ENCODE assay signal across 10 cellular contexts in the genomic region with DNA sequence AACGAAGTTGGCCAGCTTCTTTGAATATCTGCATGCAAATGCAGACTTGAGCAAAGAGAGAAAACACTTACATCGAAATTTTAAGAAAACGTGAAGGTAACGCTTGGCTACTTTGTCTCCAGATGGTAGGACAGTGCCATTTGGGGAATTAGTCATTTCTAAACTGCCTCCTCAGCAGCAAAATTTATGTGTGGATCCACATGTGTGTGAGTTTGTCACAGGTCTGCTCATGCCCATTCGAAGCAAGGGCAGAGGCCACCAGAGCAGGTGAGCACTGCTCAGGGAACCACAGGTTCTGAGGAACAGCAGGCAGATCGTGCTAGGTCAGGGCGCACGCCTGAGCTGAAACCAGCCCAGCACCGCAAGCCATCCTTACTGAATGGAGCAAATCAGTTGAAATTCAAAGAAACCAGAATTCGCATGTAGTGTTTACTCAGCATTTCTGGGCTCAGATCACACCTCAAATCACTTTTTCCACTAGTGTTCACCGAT.
DNase-seq lines count a peak whose midpoint lies in the region; ATAC-seq and TF ChIP-seq lines count a peak whose summit lies in the region.
"Had no signal": no experiment of that assay in that cellular context is flagged by ENCODE, and none has a peak within 500 bp of the region (broad histone marks: within the 10 kb centered on the region; RNA-seq: fewer than 3 reads in every experiment).

No MANE protein-coding gene starts in this region.

- H3K9me3 Mint-ChIP-seq in activated T-cell treated with anti-CD3 and anti-CD28 coated beads, Interleukin-2, amount 50 U/mL, for 24 hours, result no peaks in the 10 kb centered on the region
- H3K9me3 Mint-ChIP-seq in stimulated activated naive CD8-positive, alpha-beta T cell treated with anti-CD3 and anti-CD28 coated beads, Interleukin-15, amount 100 ng/mL, for 72 hours, result no peaks in the 10 kb centered on the region
- no peaks in the 10 kb centered on the region for H3K9me3 Mint-ChIP-seq in GM23338

- TF ChIP-seq CTCF in brain microvascular endothelial cell (IDR thresholded peaks at IDR 0.05; ENCODE audit: low read depth, low read length, missing control alignments), result no peak
- TF ChIP-seq CTCF in vagina (IDR thresholded peaks at IDR 0.05), result no peak
- no peak for TF ChIP-seq CTCF in GM23338 (conservative IDR thresholded peaks at IDR 0.05; ENCODE audit: low read depth in 2 of 2)

- H3K79me2 ChIP-seq in GM23338 (replicated peaks; ENCODE audit: insufficient read depth), result no peaks in the 10 kb centered on the region

- in situ Hi-C loops in brain microvascular endothelial cell (cut with HindIII; ENCODE audit: low pct_ligation_motif_present, low sequenced_read_pairs), result no loop called here

- H3K4me3 Mint-ChIP-seq in activated T-cell treated with anti-CD3 and anti-CD28 coated beads, Interleukin-2, amount 50 U/mL, for 24 hours, result no peak overlapping the region
- peak overlapping the region in 1 of 2 donors; percentile 51 for H3K4me3 Mint-ChIP-seq in stimulated activated naive CD8-positive, alpha-beta T cell treated with anti-CD3 and anti-CD28 coated beads, Interleukin-15, amount 100 ng/mL, for 72 hours
- no peak overlapping the region for H3K4me3 Mint-ChIP-seq in GM23338

- peaks cover 75% of the 10 kb centered on the region for H3K4me1 Mint-ChIP-seq in activated T-cell treated with anti-CD3 and anti-CD28 coated beads, Interleukin-2, amount 50 U/mL, for 24 hours (ENCODE audit: low read depth)
- peaks cover 81% of the 10 kb centered on the region for H3K4me1 Mint-ChIP-seq in stimulated activated naive CD8-positive, alpha-beta T cell treated with anti-CD3 and anti-CD28 coated beads, Interleukin-15, amount 100 ng/mL, for 72 hours
- H3K4me1 Mint-ChIP-seq in GM23338, result peaks cover 2% of the 10 kb centered on the region; the same call in 1 of the 3 replicates

- no peaks in the 10 kb centered on the region for H3K9me2 ChIP-seq in GM23338 (ENCODE audit: insufficient read depth)

- peaks cover 72% of the 10 kb centered on the region for H3K36me3 Mint-ChIP-seq in activated T-cell treated with anti-CD3 and anti-CD28 coated beads, Interleukin-2, amount 50 U/mL, for 24 hours (ENCODE audit: low read depth)
- H3K36me3 Mint-ChIP-seq in GM23338 (ENCODE audit: low read depth), result no peaks in the 10 kb centered on the region; the same call in 2 of the 3 replicates

- H3K9me3 ChIP-seq in vagina, result no peaks in the 10 kb centered on the region
- H3K9me3 ChIP-seq: transverse colon had no signal

- H4K20me1 ChIP-seq in GM23338 (replicated peaks; ENCODE audit: insufficient read depth), result no peaks in the 10 kb centered on the region

- peak; percentile 63 for ATAC-seq in HG03060 (IDR thresholded peaks at IDR 0.05; ENCODE audit: low read depth, unreplicated experiment)
- ATAC-seq in stimulated activated naive CD8-positive, alpha-beta T cell treated with anti-CD3 and anti-CD28 coated beads, Interleukin-15, amount 100 ng/mL, for 72 hours, result peak; percentile 62
- ATAC-seq in GM23338, result no peak

- H3K4me2 ChIP-seq in GM23338, result no peak overlapping the region

- no peak overlapping the region for H3K4me3 ChIP-seq in brain microvascular endothelial cell (ENCODE audit: low read depth, low read length)
- H3K4me3 ChIP-seq in vagina, result no peak overlapping the region
- no peak overlapping the region for H3K4me3 ChIP-seq in GM23338
- H3K4me3 ChIP-seq: transverse colon had no signal

- H3K27me3 Mint-ChIP-seq in activated T-cell treated with anti-CD3 and anti-CD28 coated beads, Interleukin-2, amount 50 U/mL, for 24 hours, result no peaks in the 10 kb centered on the region
- no peaks in the 10 kb centered on the region for H3K27me3 Mint-ChIP-seq in stimulated activated naive CD8-positive, alpha-beta T cell treated with anti-CD3 and anti-CD28 coated beads, Interleukin-15, amount 100 ng/mL, for 72 hours
- peaks cover 3% of the 10 kb centered on the region for H3K27me3 Mint-ChIP-seq in GM23338 (ENCODE audit: insufficient read depth, low read depth, poor library complexity)

- H2AFZ ChIP-seq in GM23338, result no peak overlapping the region

- H3K27ac Mint-ChIP-seq in activated T-cell treated with anti-CD3 and anti-CD28 coated beads, Interleukin-2, amount 50 U/mL, for 24 hours, result peak overlapping the region; percentile 95
- H3K27ac Mint-ChIP-seq in stimulated activated naive CD8-positive, alpha-beta T cell treated with anti-CD3 and anti-CD28 coated beads, Interleukin-15, amount 100 ng/mL, for 72 hours, result peak overlapping the region in 1 of 2 donors; percentile 93
- no peak overlapping the region; the same call in 1 of the 2 replicates for H3K27ac Mint-ChIP-seq in GM23338

- H3K27me3 ChIP-seq in brain microvascular endothelial cell (replicated peaks) (no peaks in the 10 kb centered on the region), vagina (no peaks in the 10 kb centered on the region), GM23338 (ENCODE audit: insufficient read depth) (no peaks in the 10 kb centered on the region)
- H3K27me3 ChIP-seq: transverse colon had no signal

- H3K36me3 ChIP-seq in brain microvascular endothelial cell (replicated peaks) (no peaks in the 10 kb centered on the region), vagina (peaks cover 0 to 15% of the 10 kb centered on the region in 2 donors), GM23338 (ENCODE audit: insufficient read depth) (no peaks in the 10 kb centered on the region)

- no peak for TF ChIP-seq POLR2A in vagina (IDR thresholded peaks at IDR 0.05)

- no peaks in the 10 kb centered on the region; the same call in 1 of the 2 replicates for H3F3A ChIP-seq in GM23338 (replicated peaks; ENCODE audit: low read depth)

- intact Hi-C loops in vagina (cut with DNase I), result no loop called here

- H3K27ac ChIP-seq in brain microvascular endothelial cell (no peak overlapping the region), vagina (no peak overlapping the region), GM23338 (ENCODE audit: low read depth) (no peak overlapping the region; the same call in 1 of the 2 replicates)
- H3K27ac ChIP-seq: transverse colon had no signal

- H3K4me1 ChIP-seq in vagina, result peaks cover 6% of the 10 kb centered on the region
- no peaks in the 10 kb centered on the region for H3K4me1 ChIP-seq in GM23338 (ENCODE audit: insufficient read depth)
- H3K4me1 ChIP-seq: transverse colon had no signal

- peak; percentile 74 for DNase-seq in stimulated activated CD4-positive, alpha-beta T cell treated with anti-CD3 and anti-CD28 coated beads, Interleukin-15, amount 100 ng/mL, for 24 hours
- DNase-seq in stimulated activated CD4-positive, alpha-beta T cell treated with anti-CD3 and anti-CD28 coated beads, Interleukin-4, amount 100 ng/mL, for 1 hour, result no peak
- peak; percentile 67 for DNase-seq in activated T-cell treated with anti-CD3 and anti-CD28 coated beads, Interleukin-2, amount 50 U/mL, for 24 hours
- DNase-seq in stimulated activated naive CD8-positive, alpha-beta T cell treated with anti-CD3 and anti-CD28 coated beads, Interleukin-15, amount 100 ng/mL, for 72 hours, result no peak
- DNase-seq in brain microvascular endothelial cell, result no peak
- no peak for DNase-seq in vagina (ENCODE audit: extremely low spot score in 2 of 2)
- no peak for DNase-seq in GM23338 (ENCODE audit: low spot score)
- DNase-seq: NCI-H1092, transverse colon had no signal

TF ChIP-seq in GM23338, 12 proteins besides CTCF, POLR2A, EP300 and RAD21 (continues in another document):
- TF ChIP-seq CREB1 (CRISPR knock-in tag; IDR thresholded peaks at IDR 0.05; ENCODE audit: low read depth) (no peak), JUNB (IDR thresholded peaks at IDR 0.05; ENCODE audit: unreplicated experiment) (no peak), ZNF114 (CRISPR knock-in tag; IDR thresholded peaks at IDR 0.05) (no peak), EZH2 (IDR thresholded peaks at IDR 0.05; ENCODE audit: low read depth, unreplicated experiment) (no peak), ZNF331 (CRISPR knock-in tag; IDR thresholded peaks at IDR 0.05; ENCODE audit: low read depth) (no peak), EZH2phosphoT487 (IDR thresholded peaks at IDR 0.05; ENCODE audit: unreplicated experiment) (no peak), POLR2AphosphoS5 (IDR thresholded peaks at IDR 0.05; ENCODE audit: low read depth) (no peak)
- TF ChIP-seq, protein P1, sequence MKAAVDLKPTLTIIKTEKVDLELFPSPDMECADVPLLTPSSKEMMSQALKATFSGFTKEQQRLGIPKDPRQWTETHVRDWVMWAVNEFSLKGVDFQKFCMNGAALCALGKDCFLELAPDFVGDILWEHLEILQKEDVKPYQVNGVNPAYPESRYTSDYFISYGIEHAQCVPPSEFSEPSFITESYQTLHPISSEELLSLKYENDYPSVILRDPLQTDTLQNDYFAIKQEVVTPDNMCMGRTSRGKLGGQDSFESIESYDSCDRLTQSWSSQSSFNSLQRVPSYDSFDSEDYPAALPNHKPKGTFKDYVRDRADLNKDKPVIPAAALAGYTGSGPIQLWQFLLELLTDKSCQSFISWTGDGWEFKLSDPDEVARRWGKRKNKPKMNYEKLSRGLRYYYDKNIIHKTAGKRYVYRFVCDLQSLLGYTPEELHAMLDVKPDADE (IDR thresholded peaks at IDR 0.05), result no peak
- TF ChIP-seq, protein P2, sequence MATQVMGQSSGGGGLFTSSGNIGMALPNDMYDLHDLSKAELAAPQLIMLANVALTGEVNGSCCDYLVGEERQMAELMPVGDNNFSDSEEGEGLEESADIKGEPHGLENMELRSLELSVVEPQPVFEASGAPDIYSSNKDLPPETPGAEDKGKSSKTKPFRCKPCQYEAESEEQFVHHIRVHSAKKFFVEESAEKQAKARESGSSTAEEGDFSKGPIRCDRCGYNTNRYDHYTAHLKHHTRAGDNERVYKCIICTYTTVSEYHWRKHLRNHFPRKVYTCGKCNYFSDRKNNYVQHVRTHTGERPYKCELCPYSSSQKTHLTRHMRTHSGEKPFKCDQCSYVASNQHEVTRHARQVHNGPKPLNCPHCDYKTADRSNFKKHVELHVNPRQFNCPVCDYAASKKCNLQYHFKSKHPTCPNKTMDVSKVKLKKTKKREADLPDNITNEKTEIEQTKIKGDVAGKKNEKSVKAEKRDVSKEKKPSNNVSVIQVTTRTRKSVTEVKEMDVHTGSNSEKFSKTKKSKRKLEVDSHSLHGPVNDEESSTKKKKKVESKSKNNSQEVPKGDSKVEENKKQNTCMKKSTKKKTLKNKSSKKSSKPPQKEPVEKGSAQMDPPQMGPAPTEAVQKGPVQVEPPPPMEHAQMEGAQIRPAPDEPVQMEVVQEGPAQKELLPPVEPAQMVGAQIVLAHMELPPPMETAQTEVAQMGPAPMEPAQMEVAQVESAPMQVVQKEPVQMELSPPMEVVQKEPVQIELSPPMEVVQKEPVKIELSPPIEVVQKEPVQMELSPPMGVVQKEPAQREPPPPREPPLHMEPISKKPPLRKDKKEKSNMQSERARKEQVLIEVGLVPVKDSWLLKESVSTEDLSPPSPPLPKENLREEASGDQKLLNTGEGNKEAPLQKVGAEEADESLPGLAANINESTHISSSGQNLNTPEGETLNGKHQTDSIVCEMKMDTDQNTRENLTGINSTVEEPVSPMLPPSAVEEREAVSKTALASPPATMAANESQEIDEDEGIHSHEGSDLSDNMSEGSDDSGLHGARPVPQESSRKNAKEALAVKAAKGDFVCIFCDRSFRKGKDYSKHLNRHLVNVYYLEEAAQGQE (IDR thresholded peaks at IDR 0.05; ENCODE audit: unreplicated experiment), result no peak

Comparison
In these comparisons a context has a peak if more than half of its experiments do, and no peak if none do; other contexts are left out.
1. DNase-seq: peak in stimulated activated CD4-positive, alpha-beta T cell treated with anti-CD3 and anti-CD28 coated beads, Interleukin-15, amount 100 ng/mL, for 24 hours (single experiment) and activated T-cell treated with anti-CD3 and anti-CD28 coated beads, Interleukin-2, amount 50 U/mL, for 24 hours (single experiment); none in stimulated activated CD4-positive, alpha-beta T cell treated with anti-CD3 and anti-CD28 coated beads, Interleukin-4, amount 100 ng/mL, for 1 hour (single experiment), stimulated activated naive CD8-positive, alpha-beta T cell treated with anti-CD3 and anti-CD28 coated beads, Interleukin-15, amount 100 ng/mL, for 72 hours (0 of 2), brain microvascular endothelial cell (single experiment), vagina (0 of 2) and GM23338 (single experiment).